1 cellular context compared by ENCODE assay signal in the genomic region with DNA sequence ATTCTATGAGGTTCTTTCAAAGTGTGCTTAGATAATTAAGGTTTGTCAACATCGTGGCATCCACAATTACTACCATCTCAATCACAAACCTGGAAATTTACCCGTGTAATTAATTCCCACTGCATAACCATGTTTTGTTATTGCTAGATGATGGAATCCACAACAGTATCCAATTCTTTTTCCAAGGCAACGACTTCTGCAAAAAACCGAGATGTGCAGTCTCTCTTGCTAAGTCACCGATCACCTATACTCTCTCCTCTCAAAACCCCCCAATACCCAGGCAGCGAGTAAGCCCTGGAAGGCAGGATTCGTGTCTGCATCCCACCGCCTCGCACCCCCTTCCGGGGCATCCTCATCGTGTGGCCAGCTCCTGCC.
TF ChIP-seq lines count a peak whose summit lies in the region.

No MANE protein-coding gene starts in this region.

TF ChIP-seq in GM12878, 131 proteins besides CTCF, POLR2A, EP300 and RAD21:
- TF ChIP-seq ZBTB40 (IDR thresholded peaks at IDR 0.05; ENCODE audit: borderline replicate concordance) (0 out of 2 replicates have a peak, but pooled peaks have one; percentile 23), PML (IDR thresholded peaks at IDR 0.05; ENCODE audit: low read length) (no peak), SUPT20H (IDR thresholded peaks at IDR 0.05; ENCODE audit: borderline replicate concordance, control insufficient read depth, low read depth, low read length) (no peak), ZNF687 (IDR thresholded peaks at IDR 0.05) (no peak), HDGF (IDR thresholded peaks at IDR 0.05) (0 out of 2 replicates have a peak, but pooled peaks have one; percentile 34)
